In genomic region chr4:110978761-110979160, GRCh38 we compare ENCODE assay signal across 25 cellular contexts.
"Had no signal": no experiment of that assay in that cellular context is flagged by ENCODE, and none has a peak within 500 bp of the region (broad histone marks: within the 10 kb centered on the region; RNA-seq: fewer than 3 reads in every experiment).

No MANE protein-coding gene starts in this region.

- DNase-seq: stimulated activated CD4-positive, alpha-beta T cell treated with anti-CD3 and anti-CD28 coated beads, Interleukin-2, amount 100 ng/mL, for 48 hours; stimulated activated CD4-positive, alpha-beta T cell treated with anti-CD3 and anti-CD28 coated beads, Interleukin-4, amount 100 ng/mL, for 1 hour; stimulated activated CD4-positive, alpha-beta T cell treated with anti-CD3 and anti-CD28 coated beads, Interleukin-4, amount 100 ng/mL, for 24 hours; stimulated activated CD4-positive, alpha-beta T cell treated with anti-CD3 and anti-CD28 coated beads, Interleukin-4, amount 100 ng/mL, for 4 hours; stimulated activated CD8-positive, alpha-beta memory T cell treated with anti-CD3 and anti-CD28 coated beads, Interleukin-4, amount 100 ng/mL, for 48 hours; stimulated activated naive B cell treated with anti-CD40 and anti-IgM and Interleukin-4, amounts not matched to agents 10 μg/mL and 1 μg/mL and 100 μg/mL, for 72 hours; stimulated activated naive CD4-positive, alpha-beta T cell; stimulated activated naive CD4-positive, alpha-beta T cell treated with Interleukin-2 at 50 U/mL for 16 hours; stimulated activated naive CD8-positive, alpha-beta T cell treated with anti-CD3 and anti-CD28 coated beads, Interleukin-15, amount 100 ng/mL, for 72 hours; stimulated activated naive CD8-positive, alpha-beta T cell treated with anti-CD3 and anti-CD28 coated beads, Interleukin-15, Interleukin-2, amounts not matched to agents 100 U/mL and 50 U/mL, for 24 hours; stomach; substantia nigra; testis; thyroid gland; tibial artery; transverse colon; trophoblast cell; upper lobe of left lung; upper lobe of right lung; uterus had no signal

- H3K4me3 ChIP-seq: stomach, suprapubic skin, testis, thoracic aorta, thyroid gland, tibial artery, tibial nerve, transverse colon, upper lobe of left lung, upper lobe of right lung, uterus, vagina had no signal

- FAIRE-seq: urothelium cell line had no signal
